1 cellular context compared by ENCODE assay signal in the genomic region with DNA sequence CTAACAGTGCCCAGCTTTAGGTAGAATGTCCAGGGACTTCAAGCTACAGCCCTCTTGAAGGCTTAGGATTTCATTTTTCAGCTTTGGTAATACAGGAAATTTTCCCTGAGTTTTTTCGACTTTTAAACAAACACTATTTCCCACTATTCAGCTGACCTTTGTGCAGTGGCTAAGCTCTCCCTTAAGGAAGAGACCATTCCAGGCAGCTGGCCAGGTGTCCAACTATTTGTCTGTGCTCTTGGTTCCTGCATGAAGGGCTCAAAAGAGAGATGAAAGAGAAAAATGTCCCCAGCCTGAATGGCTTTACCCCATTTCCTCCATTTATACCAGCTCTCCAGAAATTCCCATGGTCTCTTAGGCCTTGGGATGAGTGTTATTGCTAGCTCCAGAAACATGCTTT.
TF ChIP-seq lines count a peak whose summit lies in the region.

No MANE protein-coding gene starts in this region.

TF ChIP-seq in HepG2, 621 proteins besides CTCF, POLR2A, EP300 and RAD21 (continued from another document):
- no peak for TF ChIP-seq FOXC1 (CRISPR knock-in tag; IDR thresholded peaks at IDR 0.05; ENCODE audit: borderline replicate concordance)
- TF ChIP-seq, protein P1, sequence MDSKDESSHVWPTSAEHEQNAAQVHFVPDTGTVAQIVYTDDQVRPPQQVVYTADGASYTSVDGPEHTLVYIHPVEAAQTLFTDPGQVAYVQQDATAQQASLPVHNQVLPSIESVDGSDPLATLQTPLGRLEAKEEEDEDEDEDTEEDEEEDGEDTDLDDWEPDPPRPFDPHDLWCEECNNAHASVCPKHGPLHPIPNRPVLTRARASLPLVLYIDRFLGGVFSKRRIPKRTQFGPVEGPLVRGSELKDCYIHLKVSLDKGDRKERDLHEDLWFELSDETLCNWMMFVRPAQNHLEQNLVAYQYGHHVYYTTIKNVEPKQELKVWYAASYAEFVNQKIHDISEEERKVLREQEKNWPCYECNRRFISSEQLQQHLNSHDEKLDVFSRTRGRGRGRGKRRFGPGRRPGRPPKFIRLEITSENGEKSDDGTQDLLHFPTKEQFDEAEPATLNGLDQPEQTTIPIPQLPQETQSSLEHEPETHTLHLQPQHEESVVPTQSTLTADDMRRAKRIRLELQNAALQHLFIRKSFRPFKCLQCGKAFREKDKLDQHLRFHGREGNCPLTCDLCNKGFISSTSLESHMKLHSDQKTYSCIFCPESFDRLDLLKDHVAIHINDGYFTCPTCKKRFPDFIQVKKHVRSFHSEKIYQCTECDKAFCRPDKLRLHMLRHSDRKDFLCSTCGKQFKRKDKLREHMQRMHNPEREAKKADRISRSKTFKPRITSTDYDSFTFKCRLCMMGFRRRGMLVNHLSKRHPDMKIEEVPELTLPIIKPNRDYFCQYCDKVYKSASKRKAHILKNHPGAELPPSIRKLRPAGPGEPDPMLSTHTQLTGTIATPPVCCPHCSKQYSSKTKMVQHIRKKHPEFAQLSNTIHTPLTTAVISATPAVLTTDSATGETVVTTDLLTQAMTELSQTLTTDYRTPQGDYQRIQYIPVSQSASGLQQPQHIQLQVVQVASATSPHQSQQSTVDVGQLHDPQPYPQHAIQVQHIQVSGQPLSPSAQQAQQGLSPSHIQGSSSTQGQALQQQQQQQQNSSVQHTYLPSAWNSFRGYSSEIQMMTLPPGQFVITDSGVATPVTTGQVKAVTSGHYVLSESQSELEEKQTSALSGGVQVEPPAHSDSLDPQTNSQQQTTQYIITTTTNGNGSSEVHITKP (CRISPR knock-in tag; IDR thresholded peaks at IDR 0.05; ENCODE audit: low read depth): 0 out of 2 replicates have a peak, but pooled peaks have one; percentile 25
TF ChIP-seq in HepG2: peak in this region for 1.
